11 cellular contexts compared by ENCODE assay signal in the genomic region with DNA sequence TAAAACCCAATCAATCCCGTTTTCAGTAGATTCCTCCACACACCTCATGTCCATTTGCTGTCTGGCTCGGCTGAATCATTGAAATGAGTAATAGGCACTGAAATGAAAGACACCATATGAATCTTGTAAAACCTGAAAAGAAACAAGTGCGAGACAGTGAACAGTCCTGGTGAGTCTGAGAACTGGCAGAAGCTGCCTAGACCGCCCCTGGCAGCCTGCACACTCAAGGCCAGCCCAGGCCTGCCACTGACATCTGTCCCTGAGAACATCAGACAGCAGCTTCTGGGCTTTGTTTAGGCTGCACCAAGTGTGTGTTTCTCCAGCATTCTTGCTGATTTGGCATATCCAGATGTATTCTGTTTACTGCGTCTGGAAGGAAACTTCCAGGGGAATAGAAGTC. TPM values are rescaled to one million over a fixed set of nuclear protein-coding genes. Genes with fewer than 3 reads are reported as not detected.
DNase-seq lines count a peak whose midpoint lies in the region; ATAC-seq and TF ChIP-seq lines count a peak whose summit lies in the region.
"Had no signal": no experiment of that assay in that cellular context is flagged by ENCODE, and none has a peak within 500 bp of the region (broad histone marks: within the 10 kb centered on the region; RNA-seq: fewer than 3 reads in every experiment).

No MANE protein-coding gene starts in this region.

- H3K4me1 ChIP-seq in esophagus squamous epithelium (peaks cover 14 to 36% (median 14%) of the 10 kb centered on the region in 3 donors), osteoblast (ENCODE audit: insufficient read depth, low read length) (peaks cover 19% of the 10 kb centered on the region)
- H3K4me1 ChIP-seq: Caco-2 had no signal

- no peak for TF ChIP-seq POLR2A in esophagus squamous epithelium (IDR thresholded peaks at IDR 0.05)

- H3K27ac Mint-ChIP-seq in WTC11 (no peak overlapping the region), CD14-positive monocyte (no peak overlapping the region)
- H3K27ac Mint-ChIP-seq in stimulated activated memory B cell treated with anti-CD40 and anti-IgM and Interleukin-4, amounts not matched to agents 10 μg/mL and 1 μg/mL and 100 μg/mL, for 72 hours: no peak overlapping the region

- H4K20me1 ChIP-seq in osteoblast (ENCODE audit: insufficient read depth, low read length): no peaks in the 10 kb centered on the region

- H3K36me3 ChIP-seq in BJ (ENCODE audit: control insufficient read depth, insufficient read depth, low read length) (no peaks in the 10 kb centered on the region), esophagus squamous epithelium (peaks cover 0 to 28% (median 0%) of the 10 kb centered on the region in 3 donors), osteoblast (ENCODE audit: insufficient read depth, low read length) (no peaks in the 10 kb centered on the region)

- H3K9me3 Mint-ChIP-seq in WTC11 (no peaks in the 10 kb centered on the region), CD14-positive monocyte (peaks cover 0 to 3% (median 0%) of the 10 kb centered on the region in 7 donors)
- no peaks in the 10 kb centered on the region for H3K9me3 Mint-ChIP-seq in stimulated activated memory B cell treated with anti-CD40 and anti-IgM and Interleukin-4, amounts not matched to agents 10 μg/mL and 1 μg/mL and 100 μg/mL, for 72 hours

- H3K27ac ChIP-seq in esophagus squamous epithelium (peak overlapping the region; percentile 45 to 73 (median 64)), osteoblast (ENCODE audit: low read depth, low read length) (peak overlapping the region; percentile 60)

- 35% methylated on average over 5 of the region's 5 CpGs for WGBS in esophagus squamous epithelium, 2 donors

- DNase-seq in BJ (ENCODE audit: low read depth) (peak; percentile 70), NCI-H446 (lab: John Stamatoyannopoulos, UW) (peak; percentile 84 to 93), esophagus squamous epithelium (lab: John Stamatoyannopoulos, UW) (no peak), osteoblast (ENCODE audit: insufficient read length, low spot score, missing footprints) (peak; percentile 66), WTC11 (ENCODE audit: low spot score) (no peak), SKM-1 treated with dmso at 0.1 percent for 144 hours (lab: John Stamatoyannopoulos, UW; ENCODE audit: unreplicated experiment) (no peak), CD14-positive monocyte (ENCODE audit: low spot score) (no peak)
- DNase-seq: activated effector memory CD4-positive, alpha-beta T cell treated with Interleukin-2 at 50 U/mL for 16 hours; Caco-2; NCI-H1092 had no signal

- H2AFZ ChIP-seq in osteoblast (ENCODE audit: low read length): no peak overlapping the region

- intact Hi-C loops in esophagus squamous epithelium (cut with DNase I): no loop called here
- intact Hi-C loops in CD14-positive monocyte (cut with micrococcal nuclease): no loop called here

- H3K79me2 ChIP-seq in osteoblast (ENCODE audit: insufficient read depth, low read length): no peaks in the 10 kb centered on the region

- H3K4me1 Mint-ChIP-seq in WTC11: no peaks in the 10 kb centered on the region
- H3K4me1 Mint-ChIP-seq in stimulated activated memory B cell treated with anti-CD40 and anti-IgM and Interleukin-4, amounts not matched to agents 10 μg/mL and 1 μg/mL and 100 μg/mL, for 72 hours: no peaks in the 10 kb centered on the region
- H3K4me1 Mint-ChIP-seq in CD14-positive monocyte: peaks cover 4% of the 10 kb centered on the region

- H3K4me3 Mint-ChIP-seq in WTC11 (no peak overlapping the region), CD14-positive monocyte (no peak overlapping the region)
- H3K4me3 Mint-ChIP-seq in stimulated activated memory B cell treated with anti-CD40 and anti-IgM and Interleukin-4, amounts not matched to agents 10 μg/mL and 1 μg/mL and 100 μg/mL, for 72 hours: no peak overlapping the region

- ATAC-seq in WTC11: no peak
- no peak for ATAC-seq in stimulated activated memory B cell treated with anti-CD40 and anti-IgM and Interleukin-4, amounts not matched to agents 10 μg/mL and 1 μg/mL and 100 μg/mL, for 72 hours

- CTCF ChIA-PET in BJ (lab: Yijun Ruan, JAX) (no interaction called here), WTC11 (lab: Charles Lee) (no interaction called here)

- H3K36me3 Mint-ChIP-seq in WTC11 (no peaks in the 10 kb centered on the region), CD14-positive monocyte (no peaks in the 10 kb centered on the region)
- H3K36me3 Mint-ChIP-seq in stimulated activated memory B cell treated with anti-CD40 and anti-IgM and Interleukin-4, amounts not matched to agents 10 μg/mL and 1 μg/mL and 100 μg/mL, for 72 hours: peaks cover 19% of the 10 kb centered on the region

- POLR2A ChIA-PET in BJ (lab: Charles Lee): no interaction called here
- POLR2A ChIA-PET in WTC11 (lab: Charles Lee): no interaction called here

- H3K4me2 ChIP-seq in osteoblast (ENCODE audit: insufficient read depth, low read length): peak overlapping the region; percentile 56

- TF ChIP-seq CTCF in BJ (IDR thresholded peaks at IDR 0.05; ENCODE audit: insufficient read depth, low read depth, low read length): no peak
- TF ChIP-seq CTCF in esophagus squamous epithelium (IDR thresholded peaks at IDR 0.05): no peak
- TF ChIP-seq CTCF in osteoblast (IDR thresholded peaks at IDR 0.05; ENCODE audit: extremely low read depth, low read depth, low read length): no peak
- TF ChIP-seq CTCF in WTC11 (IDR thresholded peaks at IDR 0.05): no peak
- no peak for TF ChIP-seq CTCF in CD14-positive monocyte (IDR thresholded peaks at IDR 0.05)

- peaks cover 3% of the 10 kb centered on the region; the same call in 1 of the 2 replicates for H3K27me3 Mint-ChIP-seq in WTC11 (ENCODE audit: low read depth)
- no peaks in the 10 kb centered on the region for H3K27me3 Mint-ChIP-seq in stimulated activated memory B cell treated with anti-CD40 and anti-IgM and Interleukin-4, amounts not matched to agents 10 μg/mL and 1 μg/mL and 100 μg/mL, for 72 hours
- H3K27me3 Mint-ChIP-seq in CD14-positive monocyte (ENCODE audit: low read depth in 3 of 3): no peaks in the 10 kb centered on the region

- H3K4me3 ChIP-seq in BJ (ENCODE audit: low read depth, low read length): no peak overlapping the region
- H3K4me3 ChIP-seq in esophagus squamous epithelium: no peak overlapping the region
- peak overlapping the region; percentile 14 for H3K4me3 ChIP-seq in osteoblast (ENCODE audit: insufficient read depth, low read length)

- H3K27me3 ChIP-seq in BJ (ENCODE audit: control insufficient read depth, insufficient read depth, low read length) (no peaks in the 10 kb centered on the region), esophagus squamous epithelium (no peaks in the 10 kb centered on the region), osteoblast (ENCODE audit: insufficient read depth, low read length) (no peaks in the 10 kb centered on the region)

- H3K9me3 ChIP-seq in esophagus squamous epithelium: no peaks in the 10 kb centered on the region
- H3K9me3 ChIP-seq in osteoblast (ENCODE audit: low read depth, low read length): no peaks in the 10 kb centered on the region
- H3K9me3 ChIP-seq: Caco-2 had no signal

TF ChIP-seq in WTC11, 78 proteins besides CTCF, POLR2A, EP300 and RAD21 (continues in another document):
- no peak for TF ChIP-seq SP1 (CRISPR knock-in tag; conservative IDR thresholded peaks at IDR 0.05)
- TF ChIP-seq, protein P1, sequence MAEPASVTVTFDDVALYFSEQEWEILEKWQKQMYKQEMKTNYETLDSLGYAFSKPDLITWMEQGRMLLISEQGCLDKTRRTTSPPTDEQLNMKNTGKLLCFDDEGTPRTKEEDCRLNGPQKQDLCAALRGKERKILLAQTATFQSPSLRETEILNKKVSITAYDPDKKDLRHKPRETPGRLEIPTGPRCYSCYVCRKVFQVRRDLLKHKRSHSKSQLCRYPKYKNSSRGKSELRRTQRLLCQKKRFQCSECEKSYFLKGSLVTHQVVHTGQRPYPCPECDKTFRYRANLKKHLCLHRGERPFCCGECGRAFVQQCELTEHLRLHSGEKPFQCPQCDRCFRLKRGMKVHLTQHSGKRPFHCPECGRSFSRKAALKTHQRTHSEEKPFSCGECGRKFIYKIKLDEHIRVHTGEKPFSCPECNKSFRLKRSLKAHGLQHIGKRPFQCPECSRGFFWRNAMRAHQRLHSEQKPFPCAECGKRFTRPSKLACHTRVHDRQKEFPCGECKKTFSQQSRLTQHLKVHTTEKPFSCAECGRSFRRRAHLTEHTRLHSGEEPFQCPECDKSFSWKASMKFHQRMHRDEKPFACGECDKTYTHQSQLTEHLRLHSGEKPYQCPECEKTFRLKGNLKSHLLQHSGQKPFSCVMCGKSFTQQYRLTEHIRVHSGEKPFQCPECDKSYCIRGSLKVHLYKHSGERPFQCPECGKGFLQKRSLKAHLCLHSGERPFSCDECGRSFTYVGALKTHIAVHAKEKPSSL (CRISPR knock-in tag; conservative IDR thresholded peaks at IDR 0.05): no peak
- TF ChIP-seq, protein P2, sequence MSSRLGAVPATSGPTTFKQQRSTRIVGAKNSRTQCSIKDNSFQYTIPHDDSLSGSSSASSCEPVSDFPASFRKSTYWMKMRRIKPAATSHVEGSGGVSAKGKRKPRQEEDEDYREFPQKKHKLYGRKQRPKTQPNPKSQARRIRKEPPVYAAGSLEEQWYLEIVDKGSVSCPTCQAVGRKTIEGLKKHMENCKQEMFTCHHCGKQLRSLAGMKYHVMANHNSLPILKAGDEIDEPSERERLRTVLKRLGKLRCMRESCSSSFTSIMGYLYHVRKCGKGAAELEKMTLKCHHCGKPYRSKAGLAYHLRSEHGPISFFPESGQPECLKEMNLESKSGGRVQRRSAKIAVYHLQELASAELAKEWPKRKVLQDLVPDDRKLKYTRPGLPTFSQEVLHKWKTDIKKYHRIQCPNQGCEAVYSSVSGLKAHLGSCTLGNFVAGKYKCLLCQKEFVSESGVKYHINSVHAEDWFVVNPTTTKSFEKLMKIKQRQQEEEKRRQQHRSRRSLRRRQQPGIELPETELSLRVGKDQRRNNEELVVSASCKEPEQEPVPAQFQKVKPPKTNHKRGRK (CRISPR knock-in tag; IDR thresholded peaks at IDR 0.05; ENCODE audit: borderline replicate concordance): no peak
- TF ChIP-seq JAZF1 (CRISPR knock-in tag; IDR thresholded peaks at IDR 0.05): no peak

RNA-seq across cellular contexts. Expression of a gene that starts 44.8 kb away (rescaled TPM):
- 11.0 and 13.6 TPM in 2 replicates for polyA plus RNA-seq in BJ (2011; rRNA removed)
- polyA minus RNA-seq in BJ (2011; rRNA and poly(A)+ RNA removed): 7.5 and 8.0 TPM in 2 replicates
- 10 to 100 TPM; 27.8 to 44.8 (median 35.9) TPM for total RNA-seq in esophagus squamous epithelium
- 43.0 and 44.2 TPM in 2 replicates for total RNA-seq in osteoblast
- 2.6 to 3.3 TPM (median 3.2 TPM) in 3 replicates for total RNA-seq in WTC11 (2021)
- 1 to 10 TPM; 3.2 to 3.4 TPM for polyA plus RNA-seq in CD14-positive monocyte

Comparison
In these comparisons a context has a peak if more than half of its experiments do, and no peak if none do; other contexts are left out.
1. DNase-seq: peak in BJ (single experiment), NCI-H446 (2 of 2) and osteoblast (single experiment); none in esophagus squamous epithelium (single experiment), WTC11 (single experiment), SKM-1 treated with dmso at 0.1 percent for 144 hours (single experiment) and CD14-positive monocyte (single experiment).